ENCODE assay signal across 12 cellular contexts in genomic region chr17:34318474-34318873, GRCh38. TPM values are rescaled to one million over a fixed set of nuclear protein-coding genes. Genes with fewer than 3 reads are reported as not detected.
DNase-seq lines count a peak whose midpoint lies in the region; ATAC-seq and TF ChIP-seq lines count a peak whose summit lies in the region.
"Had no signal": no experiment of that assay in that cellular context is flagged by ENCODE, and none has a peak within 500 bp of the region (broad histone marks: within the 10 kb centered on the region; RNA-seq: fewer than 3 reads in every experiment).

No MANE protein-coding gene starts in this region.

- ATAC-seq in left ventricle myocardium superior (no peak), Right ventricle myocardium inferior (no peak), HG03378 (IDR thresholded peaks at IDR 0.05; ENCODE audit: unreplicated experiment) (no peak), GM19035 (IDR thresholded peaks at IDR 0.05; ENCODE audit: unreplicated experiment) (no peak)

- H3K27ac ChIP-seq in WERI-Rb-1 = no peak overlapping the region
- H3K27ac ChIP-seq: RWPE1, testis had no signal

- TF ChIP-seq CTCF in LNCAP (IDR thresholded peaks at IDR 0.05) (0 out of 2 replicates have a peak, but pooled peaks have one; percentile 27), WERI-Rb-1 (IDR thresholded peaks at IDR 0.05; ENCODE audit: low read depth, low read length) (0 out of 2 replicates have a peak, but pooled peaks have one; percentile 11)

- H3K9me3 ChIP-seq in WERI-Rb-1 (ENCODE audit: severe bottlenecking) = no peaks in the 10 kb centered on the region
- H3K9me3 ChIP-seq: testis had no signal

- intact Hi-C loops in left ventricle myocardium superior (cut with micrococcal nuclease) (no loop called here), Right ventricle myocardium inferior (cut with DNase I) (no loop called here)

- no peaks in the 10 kb centered on the region for H3K36me3 ChIP-seq in WERI-Rb-1

- no peak overlapping the region for H3K4me3 ChIP-seq in WERI-Rb-1 (ENCODE audit: low read depth, low read length)
- H3K4me3 ChIP-seq: testis had no signal

- DNase-seq in left ventricle myocardium superior (peak; percentile 28), Right ventricle myocardium inferior (ENCODE audit: missing footprints) (no peak), WERI-Rb-1 (peak; percentile 20), pons (ENCODE audit: low spot score) (no peak)
- peak; percentile 5 to 8 for DNase-seq in stimulated activated CD8-positive, alpha-beta memory T cell treated with anti-CD3 and anti-CD28 coated beads, Interleukin-2, amount 100 ng/mL, for 48 hours (ENCODE audit: low read depth in 2 of 2)
- DNase-seq: NCI-H1092; stimulated activated CD4-positive, alpha-beta T cell treated with anti-CD3 and anti-CD28 coated beads, Interleukin-4, amount 100 ng/mL, for 24 hours; testis had no signal

- H3K27me3 ChIP-seq in WERI-Rb-1 (ENCODE audit: insufficient read depth, low read depth, severe bottlenecking) = peaks cover 60% of the 10 kb centered on the region
- H3K27me3 ChIP-seq: testis had no signal

RNA-seq across cellular contexts. Expression of gene CCL8, which starts 0.8 kb away (rescaled TPM):
- total RNA-seq in left ventricle myocardium superior (0.40 TPM), Right ventricle myocardium inferior (not detected)

RNA-seq across cellular contexts. Expression of gene CCL11, which starts 32.9 kb away (rescaled TPM):
- total RNA-seq in left ventricle myocardium superior (5.4 TPM), Right ventricle myocardium inferior (5.4 TPM)
- total RNA-seq: testis had no signal

RNA-seq across cellular contexts. Expression of gene CCL13, which starts 37.8 kb away (rescaled TPM):
- 0.82 TPM for total RNA-seq in left ventricle myocardium superior
- 1.2 TPM for total RNA-seq in Right ventricle myocardium inferior
- total RNA-seq: testis had no signal

RNA-seq across cellular contexts. Expression of gene CCL1, which starts 44.6 kb away (rescaled TPM):
- total RNA-seq in left ventricle myocardium superior = not detected
- total RNA-seq in Right ventricle myocardium inferior = not detected

RNA-seq across cellular contexts. Expression of gene CCL7, which starts 48.5 kb away (rescaled TPM):
- total RNA-seq in left ventricle myocardium superior (not detected), Right ventricle myocardium inferior (not detected)
- total RNA-seq: testis had no signal

Comparison
In these comparisons a context has a peak if more than half of its experiments do, and no peak if none do; other contexts are left out.
1. DNase-seq: peak in left ventricle myocardium superior (single experiment), WERI-Rb-1 (single experiment) and stimulated activated CD8-positive, alpha-beta memory T cell treated with anti-CD3 and anti-CD28 coated beads, Interleukin-2, amount 100 ng/mL, for 48 hours (2 of 2); none in Right ventricle myocardium inferior (single experiment) and pons (single experiment).